20 cellular contexts compared by ENCODE assay signal in genomic region chr10:45660876-45661411, GRCh38. TPM values are rescaled to one million over a fixed set of nuclear protein-coding genes. Genes with fewer than 3 reads are reported as not detected.
A peak's percentile ranks its signal among the peaks of the same experiment; 100 is the strongest.
DNase-seq lines count a peak whose midpoint lies in the region; ATAC-seq and TF ChIP-seq lines count a peak whose summit lies in the region.
"Had no signal": no experiment of that assay in that cellular context is flagged by ENCODE, and none has a peak within 500 bp of the region (broad histone marks: within the 10 kb centered on the region; RNA-seq: fewer than 3 reads in every experiment).

No MANE protein-coding gene starts in this region.

- ATAC-seq in CD4-positive, CD25-positive, alpha-beta regulatory T cell (ENCODE audit: low read depth in 2 of 2): no peak
- ATAC-seq in GM18873 (IDR thresholded peaks at IDR 0.05; ENCODE audit: low FRiP score, unreplicated experiment): no peak
- ATAC-seq: activated CD4-positive, CD25-positive, alpha-beta regulatory T cell treated with anti-CD3 and anti-CD28 coated beads, Interleukin-2, amount 50 U/mL, for 24 hours; heart right ventricle; pancreas; PC-3; right lobe of liver; stimulated activated memory B cell treated with anti-CD40 and anti-IgM and Interleukin-4, amounts not matched to agents 10 μg/mL and 1 μg/mL and 100 μg/mL, for 72 hours had no signal

- H3K27me3 ChIP-seq in CD4-positive, CD25-positive, alpha-beta regulatory T cell (ENCODE audit: control insufficient read depth, insufficient read depth, low read length): no peaks in the 10 kb centered on the region
- H3K27me3 ChIP-seq in DOHH2 (ENCODE audit: control insufficient read depth, low read length) (no peaks in the 10 kb centered on the region), OCI-LY1 (ENCODE audit: insufficient read depth, low read length) (no peaks in the 10 kb centered on the region), ascending aorta (no peaks in the 10 kb centered on the region)
- H3K27me3 ChIP-seq: heart right ventricle, pancreas, right lobe of liver, thyroid gland had no signal

- intact Hi-C loops in ascending aorta (cut with DNase I): no loop called here

- peak overlapping the region; percentile 30; the same call in 1 of the 2 replicates for H3K9ac ChIP-seq in OCI-LY1 (ENCODE audit: low read length)

- no peak overlapping the region for H3K4me3 ChIP-seq in CD4-positive, CD25-positive, alpha-beta regulatory T cell (ENCODE audit: low read depth, low read length)
- peak overlapping the region; percentile 60 for H3K4me3 ChIP-seq in DOHH2 (ENCODE audit: low read length)
- peak overlapping the region; percentile 21 for H3K4me3 ChIP-seq in OCI-LY1 (ENCODE audit: low read depth, low read length, poor library complexity, severe bottlenecking)
- H3K4me3 ChIP-seq in ascending aorta: no peak overlapping the region
- H3K4me3 ChIP-seq: heart right ventricle, pancreas, right lobe of liver, thyroid gland had no signal

- H3K9me3 ChIP-seq in CD4-positive, CD25-positive, alpha-beta regulatory T cell (ENCODE audit: control insufficient read depth in 2 of 2, low read length in 2 of 2): peaks cover 11 to 19% of the 10 kb centered on the region in 2 experiments
- H3K9me3 ChIP-seq in DOHH2 (ENCODE audit: control insufficient read depth, insufficient read depth, low read length) (no peaks in the 10 kb centered on the region), OCI-LY1 (ENCODE audit: low read length) (0 out of 2 replicates have a peak, but pooled peaks cover 3% of the 10 kb centered on the region), ascending aorta (peaks cover 4 to 6% of the 10 kb centered on the region in 2 donors)
- H3K9me3 ChIP-seq: pancreas, right lobe of liver, thyroid gland had no signal

- H3K9me2 ChIP-seq in DOHH2 (replicated peaks; ENCODE audit: control insufficient read depth, low read length): no peaks in the 10 kb centered on the region
- no peaks in the 10 kb centered on the region for H3K9me2 ChIP-seq in OCI-LY1 (ENCODE audit: low read depth, low read length)

- H4K20me1 ChIP-seq in DOHH2 (ENCODE audit: control insufficient read depth, insufficient read depth, low read depth, low read length): no peaks in the 10 kb centered on the region
- H4K20me1 ChIP-seq in OCI-LY1 (ENCODE audit: insufficient read depth, low read length): no peaks in the 10 kb centered on the region

- peak overlapping the region in 2 of 3 donors; percentile 28 to 60 for H3K27ac Mint-ChIP-seq in CD4-positive, CD25-positive, alpha-beta regulatory T cell
- peak overlapping the region; percentile 94 for H3K27ac Mint-ChIP-seq in endothelial cell (ENCODE audit: unreplicated experiment)
- H3K27ac Mint-ChIP-seq: stimulated activated memory B cell treated with anti-CD40 and anti-IgM and Interleukin-4, amounts not matched to agents 10 μg/mL and 1 μg/mL and 100 μg/mL, for 72 hours had no signal

- no peaks in the 10 kb centered on the region for H3K4me1 ChIP-seq in CD4-positive, CD25-positive, alpha-beta regulatory T cell (ENCODE audit: control insufficient read depth, insufficient read depth, low read length, poor library complexity, severe bottlenecking)
- H3K4me1 ChIP-seq in DOHH2 (ENCODE audit: control insufficient read depth, low read length) (peaks cover 99% of the 10 kb centered on the region), OCI-LY1 (ENCODE audit: insufficient read depth, low read length, severe bottlenecking) (peaks cover 70% of the 10 kb centered on the region), ascending aorta (no peaks in the 10 kb centered on the region)
- H3K4me1 ChIP-seq: pancreas, right lobe of liver, thyroid gland had no signal

- peak in 1 of 3 donors; percentile 30 for DNase-seq in CD4-positive, CD25-positive, alpha-beta regulatory T cell
- no peak for DNase-seq in endothelial cell (ENCODE audit: low spot score)
- no peak for DNase-seq in ascending aorta (ENCODE audit: low spot score in 2 of 2)
- no peak for DNase-seq in AG20443 (ENCODE audit: low spot score)
- DNase-seq: activated CD8-positive, alpha-beta memory T cell treated with anti-CD3 and anti-CD28 coated beads, Interleukin-2, amount 50 U/mL, for 48 hours; activated gamma-delta T cell treated with Interleukin-2 at 50 U/mL for 16 hours; AML-193; heart right ventricle; NCI-H1417; NCI-H524 treated with DMSO at 0.1 percent for 48 hours; pancreas; PC-3; right lobe of liver; T-helper 9 cell; thyroid gland had no signal

- TF ChIP-seq CTCF in DOHH2 (IDR thresholded peaks at IDR 0.05; ENCODE audit: low read depth, low read length, poor library complexity, severe bottlenecking) (no peak), OCI-LY1 (IDR thresholded peaks at IDR 0.05; ENCODE audit: low read length) (no peak), endothelial cell (IDR thresholded peaks at IDR 0.05; ENCODE audit: unreplicated experiment) (no peak), ascending aorta (IDR thresholded peaks at IDR 0.05) (no peak)

- H3K4me2 ChIP-seq in DOHH2 (ENCODE audit: low read length) (peak overlapping the region; percentile 89), OCI-LY1 (ENCODE audit: low read length) (peak overlapping the region; percentile 51)

- H2AFZ ChIP-seq in OCI-LY1 (ENCODE audit: low read length): no peak overlapping the region

- H3K36me3 Mint-ChIP-seq in CD4-positive, CD25-positive, alpha-beta regulatory T cell: peaks cover 63% of the 10 kb centered on the region
- H3K36me3 Mint-ChIP-seq in endothelial cell (ENCODE audit: low read depth, unreplicated experiment): peaks cover 8% of the 10 kb centered on the region

- H3F3A ChIP-seq in DOHH2 (ENCODE audit: control insufficient read depth, insufficient read depth) (peaks cover 59% of the 10 kb centered on the region), OCI-LY1 (ENCODE audit: insufficient read depth, low read length) (0 out of 2 replicates have a peak, but pooled peaks cover 5% of the 10 kb centered on the region)

- peak overlapping the region in 1 of 4 donors; percentile 49 for H3K4me3 Mint-ChIP-seq in CD4-positive, CD25-positive, alpha-beta regulatory T cell
- no peak overlapping the region for H3K4me3 Mint-ChIP-seq in endothelial cell (ENCODE audit: unreplicated experiment)
- H3K4me3 Mint-ChIP-seq: stimulated activated memory B cell treated with anti-CD40 and anti-IgM and Interleukin-4, amounts not matched to agents 10 μg/mL and 1 μg/mL and 100 μg/mL, for 72 hours had no signal

- no peak overlapping the region for H3K27ac ChIP-seq in CD4-positive, CD25-positive, alpha-beta regulatory T cell (ENCODE audit: insufficient read depth, low read length, poor library complexity, severe bottlenecking)
- H3K27ac ChIP-seq in DOHH2 (ENCODE audit: low read depth, low read length): peak overlapping the region; percentile 97
- peak overlapping the region; percentile 90 for H3K27ac ChIP-seq in OCI-LY1 (ENCODE audit: low read depth, low read length, poor library complexity, severe bottlenecking)
- H3K27ac ChIP-seq in ascending aorta: no peak overlapping the region
- H3K27ac ChIP-seq: heart right ventricle, pancreas, right lobe of liver, thyroid gland had no signal

- H3K27me3 Mint-ChIP-seq in CD4-positive, CD25-positive, alpha-beta regulatory T cell: no peaks in the 10 kb centered on the region
- H3K27me3 Mint-ChIP-seq in endothelial cell (ENCODE audit: unreplicated experiment): no peaks in the 10 kb centered on the region
- H3K27me3 Mint-ChIP-seq: stimulated activated memory B cell treated with anti-CD40 and anti-IgM and Interleukin-4, amounts not matched to agents 10 μg/mL and 1 μg/mL and 100 μg/mL, for 72 hours had no signal

- peaks cover 38% of the 10 kb centered on the region for H3K36me3 ChIP-seq in CD4-positive, CD25-positive, alpha-beta regulatory T cell (ENCODE audit: control insufficient read depth, insufficient read depth, low read length)
- H3K36me3 ChIP-seq in DOHH2 (ENCODE audit: control insufficient read depth, low read length) (peaks cover 71% of the 10 kb centered on the region), OCI-LY1 (ENCODE audit: insufficient read depth, low read length) (peaks cover 56% of the 10 kb centered on the region), ascending aorta (peaks cover 0 to 5% of the 10 kb centered on the region in 2 donors)
- H3K36me3 ChIP-seq: pancreas, right lobe of liver, thyroid gland had no signal

- H3K79me2 ChIP-seq in DOHH2 (ENCODE audit: control insufficient read depth, low read length) (peaks cover 100% of the 10 kb centered on the region), OCI-LY1 (ENCODE audit: insufficient read depth, low read length) (peaks cover 42% of the 10 kb centered on the region)

- H3K9me3 Mint-ChIP-seq in CD4-positive, CD25-positive, alpha-beta regulatory T cell: peaks cover 6 to 22% (median 9%) of the 10 kb centered on the region in 7 donors
- H3K9me3 Mint-ChIP-seq in endothelial cell (ENCODE audit: unreplicated experiment): no peaks in the 10 kb centered on the region

- H3K4me1 Mint-ChIP-seq in CD4-positive, CD25-positive, alpha-beta regulatory T cell: peaks cover 36 to 52% (median 48%) of the 10 kb centered on the region in 4 donors
- H3K4me1 Mint-ChIP-seq in endothelial cell (ENCODE audit: unreplicated experiment): peaks cover 17% of the 10 kb centered on the region

RNA-seq across cellular contexts. Expression of gene ZFAND4, which starts 11.6 kb away (rescaled TPM):
- 34.7 TPM for total RNA-seq in CD4-positive, CD25-positive, alpha-beta regulatory T cell
- 10 to 100 TPM; 17.4 to 19.9 (median 18.8) TPM for polyA plus RNA-seq in CD4-positive, CD25-positive, alpha-beta regulatory T cell
- total RNA-seq in endothelial cell (ENCODE audit: unreplicated experiment): 11.9 TPM
- total RNA-seq in ascending aorta: 17.1 TPM

Comparison
In these comparisons a context has a peak if more than half of its experiments do, and no peak if none do; other contexts are left out.
1. H3K27ac ChIP-seq: peak in DOHH2 (single experiment) and OCI-LY1 (single experiment); none in CD4-positive, CD25-positive, alpha-beta regulatory T cell (single experiment) and ascending aorta (0 of 2).
2. H3K4me3 ChIP-seq: peak in DOHH2 (single experiment) and OCI-LY1 (single experiment); none in CD4-positive, CD25-positive, alpha-beta regulatory T cell (single experiment) and ascending aorta (0 of 2).